ENCODE assay signal across 28 cellular contexts in genomic region chr6:170201361-170201760, GRCh38.
"Had no signal": no experiment of that assay in that cellular context is flagged by ENCODE, and none has a peak within 500 bp of the region (broad histone marks: within the 10 kb centered on the region; RNA-seq: fewer than 3 reads in every experiment).

No MANE protein-coding gene starts in this region.

- ATAC-seq: activated CD4-positive, alpha-beta T cell treated with anti-CD3 and anti-CD28 coated beads for 36 hours; activated naive CD4-positive, alpha-beta T cell treated with anti-CD3 and anti-CD28 coated beads, Interleukin-2, amount 50 U/mL, for 72 hours; activated naive CD8-positive, alpha-beta T cell treated with anti-CD3 and anti-CD28 coated beads, Interleukin-2, amount 50 U/mL, for 24 hours had no signal

- DNase-seq: activated CD4-positive, alpha-beta memory T cell treated with anti-CD3 and anti-CD28 coated beads, Interleukin-2, amount 10 ng/mL, durations not matched to agents 7 days and 5 days; activated CD4-positive, alpha-beta T cell treated with anti-CD3 and anti-CD28 coated beads for 36 hours; activated CD4-positive, CD25-positive, alpha-beta regulatory T cell; activated CD8-positive, alpha-beta memory T cell treated with anti-CD3 and anti-CD28 coated beads, Interleukin-2, amount 50 U/mL, for 48 hours; activated effector memory CD4-positive, alpha-beta T cell treated with anti-CD3 and anti-CD28 coated beads, Interleukin-2, amount 50 U/mL, for 16 hours; activated naive CD4-positive, alpha-beta T cell treated with Interleukin-2 at 50 U/mL for 16 hours; activated naive CD8-positive, alpha-beta T cell treated with anti-CD3 and anti-CD28 coated beads, Interleukin-2, amount 50 U/mL, for 24 hours; activated T-cell treated with anti-CD3 and anti-CD28 coated beads, Interleukin-2, amount 50 U/mL, for 1 hour; amniotic stem cell; KG1; MV-4-11; NCI-H1092 treated with DMSO at 0.1 percent for 48 hours; NCI-H1436; NCI-H187; NCI-H2081; NCI-H510A treated with DMSO at 0.1 percent for 48 hours; NCI-H69; Right ventricle myocardium superior; SJCRH30; SK-N-SH; T-helper 1 cell had no signal

- H3K27me3 Mint-ChIP-seq: activated naive CD8-positive, alpha-beta T cell treated with anti-CD3 and anti-CD28 coated beads, Interleukin-2, amount 50 U/mL, for 24 hours; IgD-negative memory B cell had no signal

- H3K9ac ChIP-seq: SK-N-SH had no signal

- H3K9me3 Mint-ChIP-seq: central memory CD8-positive, alpha-beta T cell had no signal

- H3K4me3 ChIP-seq: ascending aorta, body of pancreas, Peyer's patch, SJCRH30 had no signal

- H3K9me3 ChIP-seq: body of pancreas, Peyer's patch had no signal

- H3K27ac ChIP-seq: ascending aorta, body of pancreas, Peyer's patch, SJCRH30, VCaP had no signal

- H3K27ac Mint-ChIP-seq: activated CD4-positive, alpha-beta memory T cell treated with anti-CD3 and anti-CD28 coated beads, Interleukin-2, amount 10 ng/mL, durations not matched to agents 7 days and 5 days; activated CD4-positive, alpha-beta T cell treated with anti-CD3 and anti-CD28 coated beads for 36 hours; activated naive CD4-positive, alpha-beta T cell treated with anti-CD3 and anti-CD28 coated beads, Interleukin-2, amount 50 U/mL, for 72 hours; activated naive CD8-positive, alpha-beta T cell treated with anti-CD3 and anti-CD28 coated beads, Interleukin-2, amount 50 U/mL, for 24 hours; IgD-negative memory B cell had no signal

- H3K4me2 ChIP-seq: SK-N-SH had no signal

- H3K27me3 ChIP-seq: ascending aorta, body of pancreas, Peyer's patch, SJCRH30 had no signal

- H3K4me3 Mint-ChIP-seq: activated CD4-positive, alpha-beta memory T cell treated with anti-CD3 and anti-CD28 coated beads, Interleukin-2, amount 10 ng/mL, durations not matched to agents 7 days and 5 days; activated CD4-positive, alpha-beta T cell treated with anti-CD3 and anti-CD28 coated beads for 36 hours; activated naive CD8-positive, alpha-beta T cell treated with anti-CD3 and anti-CD28 coated beads, Interleukin-2, amount 50 U/mL, for 24 hours; central memory CD8-positive, alpha-beta T cell; IgD-negative memory B cell had no signal

- H3K4me1 ChIP-seq: ascending aorta, body of pancreas, Peyer's patch, SJCRH30 had no signal

- H3K4me1 Mint-ChIP-seq: activated CD4-positive, alpha-beta memory T cell treated with anti-CD3 and anti-CD28 coated beads, Interleukin-2, amount 10 ng/mL, durations not matched to agents 7 days and 5 days; activated CD4-positive, alpha-beta T cell treated with anti-CD3 and anti-CD28 coated beads for 36 hours; IgD-negative memory B cell had no signal

- H3K36me3 Mint-ChIP-seq: IgD-negative memory B cell had no signal
